8 cellular contexts compared by ENCODE assay signal in the genomic region with DNA sequence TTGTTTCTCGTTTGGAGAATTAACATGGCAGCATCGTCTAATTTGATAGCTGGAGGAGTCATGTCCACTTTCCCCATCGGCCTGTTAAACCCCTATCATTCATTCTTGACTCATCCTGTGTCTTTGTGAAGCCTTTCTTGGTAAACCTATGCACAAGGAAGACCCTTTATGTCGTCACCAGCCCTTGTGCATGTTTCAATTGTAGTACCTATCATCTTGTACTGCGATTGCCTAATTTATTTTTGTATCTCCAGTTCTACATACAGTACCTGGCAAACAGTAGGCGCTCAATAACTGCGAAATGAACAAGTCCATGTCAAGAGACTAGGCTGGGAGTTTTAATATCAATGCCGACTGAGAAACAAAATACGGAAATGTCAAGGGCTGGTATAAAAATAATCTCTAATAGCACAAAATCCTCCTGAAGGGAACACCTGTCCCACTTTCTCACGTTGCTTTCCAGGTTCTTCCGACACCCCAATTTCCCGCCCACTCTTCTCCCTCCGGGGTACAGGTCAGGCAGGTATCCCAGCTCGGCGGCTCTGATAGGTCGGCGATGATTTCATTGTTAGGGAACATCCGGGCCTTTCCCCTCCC. TPM values are rescaled to one million over a fixed set of nuclear protein-coding genes. Genes with fewer than 3 reads are reported as not detected.
DNase-seq lines count a peak whose midpoint lies in the region; ATAC-seq, FAIRE-seq and TF ChIP-seq lines count a peak whose summit lies in the region.

No MANE protein-coding gene starts in this region.

- no peak overlapping the region for H2BK120ac ChIP-seq in mesendoderm (ENCODE audit: low read depth, low read length)

- POLR2A ChIA-PET in K562 (lab: Yijun Ruan, JAX), result interaction anchor here (0.6 to 4.6 kb wide), 8 partner anchors 12 to 338 kb away, joined by 3 to 28 read pairs (median 4); no protein-coding TSS in a partner anchor

- ATAC-seq in K562, result no peak
- no peak for ATAC-seq in GM19328 (IDR thresholded peaks at IDR 0.05; ENCODE audit: unreplicated experiment)
- no peak for ATAC-seq in GM18519 (IDR thresholded peaks at IDR 0.05; ENCODE audit: low FRiP score, unreplicated experiment)

- H2AK5ac ChIP-seq in mesendoderm (ENCODE audit: low read length), result no peak overlapping the region

- BruUV-seq in K562 (replicated peaks; lab: Mats Ljungman, UMichigan), result TSS peak; percentile 93

- H3K9me3 ChIP-seq in left ventricle myocardium inferior (replicated peaks) (peaks cover 7% of the 10 kb centered on the region), K562 (replicated peaks; ENCODE audit: control insufficient read depth, insufficient read depth, low read depth, low read length) (peaks cover 9% of the 10 kb centered on the region)

- in situ Hi-C loops in K562 (cut with MboI), result no loop called here

- H3K79me2 ChIP-seq in K562 (ENCODE audit: control insufficient read depth, insufficient read depth, low read length), result peaks cover 37% of the 10 kb centered on the region
- peaks cover 27% of the 10 kb centered on the region for H3K79me2 ChIP-seq in mesendoderm (ENCODE audit: control insufficient read depth, insufficient read depth, low read length)

- H3K4me3 ChIP-seq in left ventricle myocardium inferior, result peak overlapping the region; percentile 72
- H3K4me3 ChIP-seq in K562, result peak overlapping the region; percentile 58
- H3K4me3 ChIP-seq in mesendoderm (ENCODE audit: low read length), result peak overlapping the region; percentile 37

- TF ChIP-seq POLR2A in K562 (conservative IDR thresholded peaks at IDR 0.05), result no peak

- H4K5ac ChIP-seq in mesendoderm (ENCODE audit: low read length), result no peak overlapping the region

- no peak overlapping the region for H3K23ac ChIP-seq in mesendoderm (ENCODE audit: low read length)

- no peak overlapping the region for H3K4ac ChIP-seq in mesendoderm (ENCODE audit: low read depth, low read length)

- no peaks in the 10 kb centered on the region for H3K27me3 ChIP-seq in left ventricle myocardium inferior (ENCODE audit: low read depth)
- no peaks in the 10 kb centered on the region for H3K27me3 ChIP-seq in K562 (ENCODE audit: control insufficient read depth in 2 of 2, insufficient read depth in 2 of 2, low read length in 2 of 2)
- no peaks in the 10 kb centered on the region for H3K27me3 ChIP-seq in mesendoderm (ENCODE audit: insufficient read depth, low read length, poor library complexity)

- H3K9me1 ChIP-seq in K562 (ENCODE audit: control insufficient read depth, insufficient read depth, low read length), result no peaks in the 10 kb centered on the region

- no peaks in the 10 kb centered on the region for H3K79me1 ChIP-seq in mesendoderm (ENCODE audit: low read length)

- intact Hi-C loops in left ventricle myocardium inferior (cut with micrococcal nuclease), result no loop called here
- intact Hi-C loops in cardiac septum (cut with DNase I), result loop anchor here (5.0 kb wide), 3 partner anchors 65 to 195 kb away; a partner anchor contains a TSS
- intact Hi-C loops in K562 (cut with micrococcal nuclease), result no loop called here

- FAIRE-seq in K562 (lab: Jason Lieb, UNC), result no peak

- TF ChIP-seq CTCF in left ventricle myocardium inferior (IDR thresholded peaks at IDR 0.05; ENCODE audit: borderline replicate concordance) (no peak), K562 (IDR thresholded peaks at IDR 0.05 in 2 of 3, conservative IDR thresholded peaks at IDR 0.05 in 1 of 3; ENCODE audit: insufficient read depth in 2 of 3, low read depth in 1 of 3, low read length in 3 of 3) (no peak)

- H2BK5ac ChIP-seq in mesendoderm (ENCODE audit: low read length), result no peak overlapping the region

- no peak for DNase-seq in left ventricle myocardium inferior
- DNase-seq in cardiac septum (ENCODE audit: low spot score), result no peak
- no peak for DNase-seq in K562 (ENCODE audit: extremely low read depth in 1 of 4, low spot score in 3 of 4)
- peak; percentile 29 for DNase-seq in mesendoderm
- DNase-seq in SW480 (ENCODE audit: low spot score), result no peak
- DNase-seq in SK-N-DZ (ENCODE audit: low spot score), result no peak

- no peak overlapping the region for H2BK15ac ChIP-seq in mesendoderm (replicated peaks; ENCODE audit: low read depth)

- peaks cover 40% of the 10 kb centered on the region for H3K4me1 ChIP-seq in left ventricle myocardium inferior
- peaks cover 4 to 7% of the 10 kb centered on the region in 2 experiments; a peak in 3 of 5 replicates for H3K4me1 ChIP-seq in K562 (replicated peaks in 1 of 2; ENCODE audit: control insufficient read depth in 2 of 2, insufficient read depth in 2 of 2, low read length in 2 of 2)
- peaks cover 2% of the 10 kb centered on the region for H3K4me1 ChIP-seq in mesendoderm (ENCODE audit: control insufficient read depth, low read depth, low read length)

- H3K18ac ChIP-seq in mesendoderm (ENCODE audit: low read length), result no peak overlapping the region

- H3K4me2 ChIP-seq in K562 (ENCODE audit: insufficient read depth, low read length), result peak overlapping the region; percentile 94
- H3K4me2 ChIP-seq in mesendoderm (ENCODE audit: low read length), result peak overlapping the region; percentile 40

- CTCF ChIA-PET in K562 (lab: Yijun Ruan, JAX; ENCODE audit: low intra/inter-chr PET ratio), result no interaction called here

- no peak for TF ChIP-seq RAD21 in K562 (CRISPR knock-in tag; conservative IDR thresholded peaks at IDR 0.05 in 1 of 2, IDR thresholded peaks at IDR 0.05 in 1 of 2)

- no peak for TF ChIP-seq EP300 in K562 (IDR thresholded peaks at IDR 0.05; ENCODE audit: low read length)

- H4K8ac ChIP-seq in mesendoderm (ENCODE audit: low read depth, low read length), result no peak overlapping the region

- H3K27ac ChIP-seq in left ventricle myocardium inferior (replicated peaks) (peak overlapping the region; percentile 99), K562 (ENCODE audit: extremely low read depth, low read depth, low read length) (peak overlapping the region; percentile 100), mesendoderm (ENCODE audit: low read depth, low read length) (no peak overlapping the region)

- H3K36me3 ChIP-seq in left ventricle myocardium inferior, result no peaks in the 10 kb centered on the region
- H3K36me3 ChIP-seq in K562 (ENCODE audit: control insufficient read depth, insufficient read depth, low read length), result no peaks in the 10 kb centered on the region
- H3K36me3 ChIP-seq in mesendoderm (ENCODE audit: control insufficient read depth, insufficient read depth, low read length), result no peaks in the 10 kb centered on the region

- peak overlapping the region; percentile 85 to 99 for H3K9ac ChIP-seq in K562 (ENCODE audit: insufficient read depth in 1 of 2, low read depth in 2 of 2, low read length in 2 of 2)
- peak overlapping the region; percentile 80 for H3K9ac ChIP-seq in mesendoderm (ENCODE audit: low read length)

- H4K20me1 ChIP-seq in K562 (replicated peaks; ENCODE audit: control insufficient read depth, insufficient read depth, low read length), result peaks cover 20% of the 10 kb centered on the region; the same call in 1 of the 2 replicates

- peak overlapping the region; percentile 100 for H2AFZ ChIP-seq in K562 (ENCODE audit: low read depth, low read length)

- 19% methylated on average over 18 of the region's 18 CpGs for WGBS in K562 (ENCODE audit: insufficient coverage, low coverage, missing lambda C conversion rate)
- WGBS in mesendoderm (ENCODE audit: extremely low coverage, insufficient coverage, low lambda C conversion rate), result no CpG with 5 or more reads among the region's 18 CpGs

- H3K56ac ChIP-seq in mesendoderm (ENCODE audit: low read length), result peak overlapping the region; percentile 79

TF ChIP-seq in K562, 482 proteins besides CTCF, POLR2A, EP300 and RAD21 (continues in another document):
- TF ChIP-seq NFYB (IDR thresholded peaks at IDR 0.05; ENCODE audit: extremely low read depth, insufficient read length) (peak; percentile 2), EGR1 (conservative IDR thresholded peaks at IDR 0.05) (peak; percentile 76), CEBPB (tag; IDR thresholded peaks at IDR 0.05) (0 out of 2 replicates have a peak, but pooled peaks have one; percentile 23), ZKSCAN8 (CRISPR knock-in tag; IDR thresholded peaks at IDR 0.05) (peak; percentile 98), GTF2F1 (IDR thresholded peaks at IDR 0.05; ENCODE audit: low read depth, low read length) (no peak), CAMTA2 (CRISPR knock-in tag; conservative IDR thresholded peaks at IDR 0.05) (no peak), POLR2AphosphoS5 (IDR thresholded peaks at IDR 0.05; ENCODE audit: control insufficient read depth, insufficient read depth, low read depth, low read length) (no peak)
- TF ChIP-seq, protein P1, sequence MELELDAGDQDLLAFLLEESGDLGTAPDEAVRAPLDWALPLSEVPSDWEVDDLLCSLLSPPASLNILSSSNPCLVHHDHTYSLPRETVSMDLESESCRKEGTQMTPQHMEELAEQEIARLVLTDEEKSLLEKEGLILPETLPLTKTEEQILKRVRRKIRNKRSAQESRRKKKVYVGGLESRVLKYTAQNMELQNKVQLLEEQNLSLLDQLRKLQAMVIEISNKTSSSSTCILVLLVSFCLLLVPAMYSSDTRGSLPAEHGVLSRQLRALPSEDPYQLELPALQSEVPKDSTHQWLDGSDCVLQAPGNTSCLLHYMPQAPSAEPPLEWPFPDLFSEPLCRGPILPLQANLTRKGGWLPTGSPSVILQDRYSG (tag; conservative IDR thresholded peaks at IDR 0.05; ENCODE audit: low read depth), result no peak

RNA-seq across cellular contexts. Expression of a gene that starts 1.3 kb away (rescaled TPM):
- total RNA-seq in left ventricle myocardium inferior (56.2 TPM), cardiac septum (68.4 TPM), K562 (2014; rRNA removed) (10.4 and 21.6 TPM in 2 replicates), K562 (2014; rRNA removed; fragmentation: Illumina TruSeq; extraction: Trizol) (33.3 and 36.4 TPM in 2 replicates), K562 (2015; rRNA removed; fragmentation: Illumina TruSeq; extraction: Trizol) (28.5 and 30.6 TPM in 2 replicates), K562 (2021) (28.6 and 29.2 TPM in 2 replicates)
- 34.0 and 96.0 TPM in 2 replicates for total RNA-seq in K562 (2011; cell fraction: chromatin; rRNA removed; ENCODE audit: low replicate concordance)
- 13.5 and 20.7 TPM in 2 replicates for total RNA-seq in K562 (2011; cell fraction: nucleolus; rRNA removed)
- total RNA-seq in K562 (2011; cell fraction: nucleoplasm; rRNA removed), result 48.2 and 84.6 TPM in 2 replicates
- polyA plus RNA-seq in K562 (2011; rRNA removed) (40.1 and 44.0 TPM in 2 replicates), K562 (2014; fragmentation: Illumina TruSeq; extraction: Trizol) (28.1 and 36.5 TPM in 2 replicates), K562 (2014; fragmentation: Nextera tagmentation; extraction: Ambion mirVana) (1 to 10 TPM; 8.9 to 9.8 TPM), K562 (2014; rRNA removed) (16.8 and 17.0 TPM in 2 replicates)
- 9.2 and 14.9 TPM in 2 replicates for polyA plus RNA-seq in K562 (2011; cell fraction: cytosol; rRNA removed)
- 13.6 and 23.6 TPM in 2 replicates for polyA plus RNA-seq in K562 (2011; cell fraction: nucleus; rRNA removed)
- 22.6 and 26.1 TPM in 2 replicates for polyA plus RNA-seq in K562 (2012)
- polyA minus RNA-seq in K562 (2011; rRNA and poly(A)+ RNA removed), result 89.2 and 101 TPM in 2 replicates
- polyA minus RNA-seq in K562 (2011; cell fraction: cytosol; rRNA and poly(A)+ RNA removed), result 27.7 and 29.9 TPM in 2 replicates
- 16.2 and 37.7 TPM in 2 replicates for polyA minus RNA-seq in K562 (2011; cell fraction: nucleus; rRNA and poly(A)+ RNA removed)
- polyA plus RNA-seq in mesendoderm (2013, experiment 1 of 2), result 39.7 TPM
- 42.3 TPM for polyA plus RNA-seq in mesendoderm (2013, experiment 2 of 2)
- polyA plus RNA-seq in SK-N-DZ (2014; cell fraction: cytosol; rRNA removed), result 26.7 and 29.7 TPM in 2 replicates
- 19.2 and 21.8 TPM in 2 replicates for polyA plus RNA-seq in SK-N-DZ (2014; cell fraction: nucleus; rRNA removed)
